8 cellular contexts compared by ENCODE assay signal in genomic region chr11:121654506-121655480, GRCh38.
DNase-seq lines count a peak whose midpoint lies in the region; ATAC-seq and TF ChIP-seq lines count a peak whose summit lies in the region.

No MANE protein-coding gene starts in this region.

- no peaks in the 10 kb centered on the region for H3K27me3 ChIP-seq in SU-DHL-6 (ENCODE audit: low read length)

- peak overlapping the region; percentile 94 for H2AFZ ChIP-seq in SU-DHL-6 (ENCODE audit: low read depth, low read length, severe bottlenecking)

- no peaks in the 10 kb centered on the region for H3K9me3 ChIP-seq in SU-DHL-6 (ENCODE audit: insufficient read depth, low read length)

- no peaks in the 10 kb centered on the region for H3K9me2 ChIP-seq in SU-DHL-6 (replicated peaks; ENCODE audit: insufficient read depth, low read length)

- no peaks in the 10 kb centered on the region for H3F3A ChIP-seq in SU-DHL-6 (ENCODE audit: insufficient read depth)

- TF ChIP-seq CTCF in SU-DHL-6 (IDR thresholded peaks at IDR 0.05; ENCODE audit: insufficient read depth, low read length, poor library complexity, severe bottlenecking), result no peak
- no peak for TF ChIP-seq CTCF in fibroblast of the aortic adventitia (IDR thresholded peaks at IDR 0.05; ENCODE audit: insufficient read depth, low read length)

- no peaks in the 10 kb centered on the region for H3K36me3 ChIP-seq in SU-DHL-6 (ENCODE audit: low read length)

- ATAC-seq in GM19023 (IDR thresholded peaks at IDR 0.05; ENCODE audit: unreplicated experiment) (no peak), HG03139 (IDR thresholded peaks at IDR 0.05; ENCODE audit: unreplicated experiment) (no peak)

- H3K4me3 ChIP-seq in SU-DHL-6 (ENCODE audit: insufficient read depth, low read length, poor library complexity, severe bottlenecking) (no peak overlapping the region), fibroblast of the aortic adventitia (ENCODE audit: low read depth, low read length) (peak overlapping the region; percentile 64)

- H3K4me2 ChIP-seq in SU-DHL-6 (ENCODE audit: low read depth, low read length, poor library complexity, severe bottlenecking), result peak overlapping the region; percentile 65

- H3K27ac ChIP-seq in SU-DHL-6 (ENCODE audit: low read depth, low read length), result no peak overlapping the region

- no peaks in the 10 kb centered on the region for H4K20me1 ChIP-seq in SU-DHL-6 (ENCODE audit: low read depth, low read length)

- H3K9ac ChIP-seq in SU-DHL-6 (ENCODE audit: low read length), result peak overlapping the region; percentile 44; the same call in 1 of the 2 replicates

- no peaks in the 10 kb centered on the region for H3K79me2 ChIP-seq in SU-DHL-6 (ENCODE audit: insufficient read depth, low read length)

- DNase-seq in NCI-H187 treated with DMSO at 0.1 percent for 48 hours (lab: John Stamatoyannopoulos, UW) (peak; percentile 57), NCI-H187 (lab: John Stamatoyannopoulos, UW) (no peak), fibroblast of the aortic adventitia (ENCODE audit: low read depth) (peak; percentile 72), retina (peak; percentile 23), NCI-H2196 (lab: John Stamatoyannopoulos, UW; ENCODE audit: unreplicated experiment) (no peak)

Comparison
In these comparisons a context has a peak if more than half of its experiments do, and no peak if none do; other contexts are left out.
1. DNase-seq: peak in NCI-H187 treated with DMSO at 0.1 percent for 48 hours (single experiment), fibroblast of the aortic adventitia (single experiment) and retina (single experiment); none in NCI-H187 (0 of 2) and NCI-H2196 (single experiment).